In genomic region chr17:42683407-42684031, GRCh38 we compare ENCODE assay signal across 9 cellular contexts. TPM values are rescaled to one million over a fixed set of nuclear protein-coding genes. Genes with fewer than 3 reads are reported as not detected.
A peak's percentile ranks its signal among the peaks of the same experiment; 100 is the strongest.
DNase-seq lines count a peak whose midpoint lies in the region; ATAC-seq, FAIRE-seq and TF ChIP-seq lines count a peak whose summit lies in the region.
"Had no signal": no experiment of that assay in that cellular context is flagged by ENCODE, and none has a peak within 500 bp of the region (broad histone marks: within the 10 kb centered on the region; RNA-seq: fewer than 3 reads in every experiment).

No MANE protein-coding gene starts in this region.

- no peak overlapping the region for H2AFZ ChIP-seq in GM12878 (ENCODE audit: control insufficient read depth, low read depth, low read length)

- H3K27me3 ChIP-seq in GM12878 (replicated peaks in 1 of 2; ENCODE audit: control insufficient read depth in 2 of 2, insufficient read depth in 2 of 2, low read length in 1 of 2) (no peaks in the 10 kb centered on the region), stomach smooth muscle (ENCODE audit: control insufficient read depth in 1 of 2, insufficient read depth in 2 of 2, low read length in 2 of 2) (no peaks in the 10 kb centered on the region)

- no peak for ATAC-seq in activated CD4-positive, alpha-beta T cell treated with anti-CD3 and anti-CD28 coated beads for 36 hours
- ATAC-seq in GM12878, result peak; percentile 13
- ATAC-seq in HG03045 (IDR thresholded peaks at IDR 0.05; ENCODE audit: unreplicated experiment), result no peak
- no peak for ATAC-seq in GM19328 (IDR thresholded peaks at IDR 0.05; ENCODE audit: unreplicated experiment)

- H3K36me3 Mint-ChIP-seq in activated CD4-positive, alpha-beta T cell treated with anti-CD3 and anti-CD28 coated beads for 36 hours (ENCODE audit: low read depth), result peaks cover 4% of the 10 kb centered on the region

- no peak for TF ChIP-seq CTCF in GM12878 (IDR thresholded peaks at IDR 0.05 in 2 of 3, conservative IDR thresholded peaks at IDR 0.05 in 1 of 3; ENCODE audit: control insufficient read depth in 2 of 3, extremely low read depth in 1 of 3, insufficient read depth in 1 of 3, low read depth in 3 of 3, low read length in 3 of 3)

- RAD21 ChIA-PET in GM12878 (lab: Charles Lee; ENCODE audit: unreplicated experiment), result interaction anchor here (0.7 to 2.4 kb wide), 15 partner anchors 9 to 141 kb away, joined by 3 to 32 read pairs (median 6); partner anchors contain the start of genes BECN1, PSMC3IP and RAMP2

- no TSS peak for BruUV-seq in GM12878 (replicated peaks; lab: Mats Ljungman, UMichigan)

- SMC1A ChIA-PET in GM12878 (lab: Charles Lee; ENCODE audit: uncharacterized antibody, unreplicated experiment), result interaction anchor here (0.6 to 1.9 kb wide), 12 partner anchors 20 to 107 kb away, joined by 3 to 14 read pairs (median 6); partner anchors contain the start of genes PSMC3IP and RETREG3

- TF ChIP-seq POLR2A in GM12878 (IDR thresholded peaks at IDR 0.05; ENCODE audit: low read depth, low read length), result no peak; the same call in 1 of the 2 replicates

- no peaks in the 10 kb centered on the region for H4K20me1 ChIP-seq in GM12878 (ENCODE audit: control insufficient read depth, insufficient read depth)

- H3K9me3 ChIP-seq in GM12878 (replicated peaks; ENCODE audit: control insufficient read depth, insufficient read depth, low read length) (no peaks in the 10 kb centered on the region; the same call in 2 of the 3 replicates), stomach smooth muscle (ENCODE audit: control insufficient read depth in 2 of 2, low read length in 2 of 2) (no peaks in the 10 kb centered on the region)

- H3K36me3 ChIP-seq in GM12878 (ENCODE audit: control insufficient read depth in 2 of 2, insufficient read depth in 2 of 2, low read length in 1 of 2) (peaks cover 3 to 11% of the 10 kb centered on the region in 2 experiments; a peak in 3 of 4 replicates), stomach smooth muscle (ENCODE audit: control insufficient read depth in 2 of 2, insufficient read depth in 2 of 2, low read length in 2 of 2) (peaks cover 7 to 16% of the 10 kb centered on the region in 2 donors)

- H3K27ac ChIP-seq in GM12878 (ENCODE audit: control insufficient read depth, insufficient read depth), result peak overlapping the region; percentile 83
- H3K27ac ChIP-seq in stomach smooth muscle (ENCODE audit: low read length), result peak overlapping the region; percentile 79
- H3K27ac ChIP-seq: C4-2B had no signal

- POLR2A ChIA-PET in activated CD4-positive, alpha-beta T cell treated with anti-CD3 and anti-CD28 coated beads for 36 hours (lab: Charles Lee), result interaction anchor here (0.6 to 1.0 kb wide), 3 partner anchors 12 to 625 kb away, joined by 3 to 6 read pairs (median 3); no protein-coding TSS in a partner anchor
- POLR2A ChIA-PET in GM12878 (lab: Charles Lee), result interaction anchor here (0.9 to 2.0 kb wide), 16 partner anchors 9 to 116 kb away, joined by 3 to 12 read pairs (median 6); partner anchors contain the start of genes RETREG3 and TUBG1

- peak overlapping the region; percentile 22 for H3K4me3 Mint-ChIP-seq in activated CD4-positive, alpha-beta T cell treated with anti-CD3 and anti-CD28 coated beads for 36 hours

- CTCF ChIA-PET in activated CD4-positive, alpha-beta T cell treated with anti-CD3 and anti-CD28 coated beads for 36 hours (lab: Charles Lee), result interaction anchor here (0.6 to 1.8 kb wide), 9 partner anchors 9 to 246 kb away, joined by 3 to 9 read pairs (median 4); partner anchors contain the start of gene PSMC3IP
- CTCF ChIA-PET in GM12878 (lab: Yijun Ruan, JAX), result interaction anchor here (0.6 to 3.3 kb wide), 16 partner anchors 10 to 325 kb away, joined by 3 to 32 read pairs (median 4); partner anchors contain the start of genes BECN1, PSMC3IP and VPS25

- peaks cover 14% of the 10 kb centered on the region for H3K4me1 ChIP-seq in GM12878 (ENCODE audit: control insufficient read depth, insufficient read depth, low read length)
- peaks cover 49% of the 10 kb centered on the region for H3K4me1 ChIP-seq in stomach smooth muscle (ENCODE audit: control insufficient read depth, insufficient read depth, low read length)

- H3K9ac ChIP-seq in GM12878 (ENCODE audit: control insufficient read depth, insufficient read depth, low read length), result peak overlapping the region; percentile 84
- peak overlapping the region; percentile 50 to 75 for H3K9ac ChIP-seq in stomach smooth muscle (ENCODE audit: low read length in 2 of 2)

- H3K79me2 ChIP-seq in GM12878 (ENCODE audit: control insufficient read depth, insufficient read depth, low read length), result peaks cover 45% of the 10 kb centered on the region

- peak; percentile 36 for DNase-seq in activated CD4-positive, alpha-beta T cell treated with anti-CD3 and anti-CD28 coated beads for 36 hours
- DNase-seq in activated CD4-positive, alpha-beta T cell treated with anti-CD3 and anti-CD28 coated beads, Interleukin-2, amount 50 U/mL, for 4 hours, result no peak
- DNase-seq in GM12878 (ENCODE audit: low read depth, low spot score) (no peak), iPS-NIHi11 (ENCODE audit: low spot score) (peak; percentile 45), dedifferentiated amniotic fluid mesenchymal stem cell (ENCODE audit: extremely low spot score) (no peak)

- H3K27ac Mint-ChIP-seq in activated CD4-positive, alpha-beta T cell treated with anti-CD3 and anti-CD28 coated beads for 36 hours, result no peak overlapping the region

- in situ Hi-C loops in GM12878 (cut with MboI), result no loop called here

- H3K4me2 ChIP-seq in GM12878 (ENCODE audit: control insufficient read depth, insufficient read depth), result peak overlapping the region; percentile 91

- intact Hi-C loops in activated CD4-positive, alpha-beta T cell treated with anti-CD3 and anti-CD28 coated beads for 36 hours (cut with DNase I, micrococcal nuclease), result no loop called here
- intact Hi-C loops in GM12878 (cut with micrococcal nuclease; ENCODE audit: unreplicated experiment), result loop anchor here (5.0 kb wide), 1 partner anchor 79 kb away; the partner anchor contains the start of gene RAMP2

- no peak for TF ChIP-seq RAD21 in GM12878 (IDR thresholded peaks at IDR 0.05; ENCODE audit: insufficient read depth, low read depth, low read length)

- peaks cover 42% of the 10 kb centered on the region for H3K27me3 Mint-ChIP-seq in activated CD4-positive, alpha-beta T cell treated with anti-CD3 and anti-CD28 coated beads for 36 hours

- H3K4me3 ChIP-seq in GM12878 (peak overlapping the region; percentile 92), stomach smooth muscle (ENCODE audit: low read length in 2 of 2) (peak overlapping the region; percentile 72 to 77)

- TF ChIP-seq EP300 in GM12878 (IDR thresholded peaks at IDR 0.05; ENCODE audit: borderline replicate concordance in 1 of 2, control insufficient read depth in 1 of 2, low read depth in 2 of 2, low read length in 2 of 2), result no peak

- H3K9me3 Mint-ChIP-seq in activated CD4-positive, alpha-beta T cell treated with anti-CD3 and anti-CD28 coated beads for 36 hours (ENCODE audit: low read depth), result no peaks in the 10 kb centered on the region

- H3K4me1 Mint-ChIP-seq in activated CD4-positive, alpha-beta T cell treated with anti-CD3 and anti-CD28 coated beads for 36 hours, result peaks cover 39% of the 10 kb centered on the region

- FAIRE-seq in GM12878 (lab: Jason Lieb, UNC), result peak; percentile 23

- 76% methylated on average over 24 of the region's 25 CpGs for WGBS in GM12878 (ENCODE audit: insufficient coverage, insufficient replicate concordance, low lambda C conversion rate, missing lambda C conversion rate)

RNA-seq across cellular contexts. Expression of gene CNTNAP1, which starts 1.2 kb away (rescaled TPM):
- total RNA-seq in activated CD4-positive, alpha-beta T cell treated with anti-CD3 and anti-CD28 coated beads for 36 hours, result 1 to 10 TPM; 1.2 to 1.4 TPM
- 57.8 and 68.0 TPM in 2 replicates for total RNA-seq in GM12878 (2013; cell fraction: nucleolus; rRNA removed)
- total RNA-seq in GM12878 (2014; rRNA removed), result 11.1 and 12.9 TPM in 2 replicates
- 7.4 and 8.0 TPM in 2 replicates for total RNA-seq in GM12878 (2014; rRNA removed; fragmentation: Illumina TruSeq; extraction: Trizol)
- 26.0 and 29.9 TPM in 2 replicates for total RNA-seq in GM12878 (2021)
- polyA plus RNA-seq in GM12878 (2011; ENCODE audit: low read depth), result 10.6 TPM
- polyA plus RNA-seq in GM12878 (2011; rRNA removed), result 10.2 and 19.6 TPM in 2 replicates
- polyA plus RNA-seq in GM12878 (2011; cell fraction: cytosol; rRNA removed), result 26.2 and 27.3 TPM in 2 replicates
- 194 and 207 TPM in 2 replicates for polyA plus RNA-seq in GM12878 (2011; cell fraction: nucleus; rRNA removed)
- 22.3 and 24.4 TPM in 2 replicates for polyA plus RNA-seq in GM12878 (2012)
- 10.6 and 14.1 TPM in 2 replicates for polyA plus RNA-seq in GM12878 (2014; fragmentation: Illumina TruSeq; extraction: Trizol)
- 1 to 10 TPM in 1 of 2 experiments, under 1 TPM in 1; 0.95 to 1.9 TPM for polyA plus RNA-seq in GM12878 (2014; fragmentation: Nextera tagmentation; extraction: Ambion mirVana)
- 22.0 and 26.6 TPM in 2 replicates for polyA plus RNA-seq in GM12878 (2014; rRNA removed)
- polyA plus RNA-seq in GM12878 (2016; fragmentation: Nextera tagmentation; extraction: Ambion mirVana), result 1 to 10 TPM; 2.5 to 2.7 TPM
- 12.7 and 16.8 TPM in 2 replicates for polyA minus RNA-seq in GM12878 (2011; rRNA and poly(A)+ RNA removed)
- 11.6 and 12.4 TPM in 2 replicates for polyA minus RNA-seq in GM12878 (2011; cell fraction: cytosol; rRNA and poly(A)+ RNA removed)
- polyA minus RNA-seq in GM12878 (2011; cell fraction: nucleus; rRNA and poly(A)+ RNA removed), result 20.2 and 29.2 TPM in 2 replicates

RNA-seq across cellular contexts. Expression of gene CCR10, which starts 1.9 kb away (rescaled TPM):
- total RNA-seq in activated CD4-positive, alpha-beta T cell treated with anti-CD3 and anti-CD28 coated beads for 36 hours, result under 1 TPM; 0.18 to 0.37 TPM
- 7.4 TPM in 2 replicates for total RNA-seq in GM12878 (2013; cell fraction: nucleolus; rRNA removed)
- total RNA-seq in GM12878 (2014; rRNA removed), result 25.2 and 34.2 TPM in 2 replicates
- 1.7 and 2.3 TPM in 2 replicates for total RNA-seq in GM12878 (2014; rRNA removed; fragmentation: Illumina TruSeq; extraction: Trizol)
- 54.0 and 61.3 TPM in 2 replicates for total RNA-seq in GM12878 (2021)
- polyA plus RNA-seq in GM12878 (2011; ENCODE audit: low read depth), result 6.0 TPM
- polyA plus RNA-seq in GM12878 (2011; rRNA removed), result 1.7 and 2.6 TPM in 2 replicates
- polyA plus RNA-seq in GM12878 (2011; cell fraction: cytosol; rRNA removed), result 7.5 and 12.9 TPM in 2 replicates
- polyA plus RNA-seq in GM12878 (2011; cell fraction: nucleus; rRNA removed), result 18.7 and 23.8 TPM in 2 replicates
- 20.8 and 43.4 TPM in 2 replicates for polyA plus RNA-seq in GM12878 (2012)
- 0.22 and 0.82 TPM in 2 replicates for polyA plus RNA-seq in GM12878 (2014; fragmentation: Illumina TruSeq; extraction: Trizol)
- polyA plus RNA-seq in GM12878 (2014; fragmentation: Nextera tagmentation; extraction: Ambion mirVana), result under 1 TPM; 0.05 to 0.27 TPM
- 21.0 and 30.9 TPM in 2 replicates for polyA plus RNA-seq in GM12878 (2014; rRNA removed)
- 10 to 100 TPM; 60.3 to 63.6 TPM for polyA plus RNA-seq in GM12878 (2016; fragmentation: Nextera tagmentation; extraction: Ambion mirVana)
- 2.6 and 3.8 TPM in 2 replicates for polyA minus RNA-seq in GM12878 (2011; rRNA and poly(A)+ RNA removed)
- polyA minus RNA-seq in GM12878 (2011; cell fraction: cytosol; rRNA and poly(A)+ RNA removed), result 7.2 and 10.8 TPM in 2 replicates
- polyA minus RNA-seq in GM12878 (2011; cell fraction: nucleus; rRNA and poly(A)+ RNA removed), result 7.9 and 15.9 TPM in 2 replicates

RNA-seq across cellular contexts. Expression of gene PLEKHH3, which starts 6.7 kb away (rescaled TPM):
- total RNA-seq in activated CD4-positive, alpha-beta T cell treated with anti-CD3 and anti-CD28 coated beads for 36 hours, result under 1 TPM; 0.73 to 0.97 TPM
- total RNA-seq in GM12878 (2013; cell fraction: nucleolus; rRNA removed), result 39.3 and 53.5 TPM in 2 replicates
- 15.8 and 22.3 TPM in 2 replicates for total RNA-seq in GM12878 (2014; rRNA removed)
- 7.0 and 7.8 TPM in 2 replicates for total RNA-seq in GM12878 (2014; rRNA removed; fragmentation: Illumina TruSeq; extraction: Trizol)
- 35.5 and 38.0 TPM in 2 replicates for total RNA-seq in GM12878 (2021)
- polyA plus RNA-seq in GM12878 (2011; ENCODE audit: low read depth), result 6.9 TPM
- polyA plus RNA-seq in GM12878 (2011; rRNA removed), result 4.0 and 14.0 TPM in 2 replicates
- polyA plus RNA-seq in GM12878 (2011; cell fraction: cytosol; rRNA removed), result 18.7 and 28.9 TPM in 2 replicates
- 87.8 and 125 TPM in 2 replicates for polyA plus RNA-seq in GM12878 (2011; cell fraction: nucleus; rRNA removed)
- polyA plus RNA-seq in GM12878 (2012), result 26.0 and 33.7 TPM in 2 replicates
- 1.5 and 3.9 TPM in 2 replicates for polyA plus RNA-seq in GM12878 (2014; fragmentation: Illumina TruSeq; extraction: Trizol)
- polyA plus RNA-seq in GM12878 (2014; fragmentation: Nextera tagmentation; extraction: Ambion mirVana), result 1 to 10 TPM in 1 of 2 experiments, under 1 TPM in 1; 0.31 to 2.1 TPM
- polyA plus RNA-seq in GM12878 (2014; rRNA removed), result 29.5 and 31.3 TPM in 2 replicates
- polyA plus RNA-seq in GM12878 (2016; fragmentation: Nextera tagmentation; extraction: Ambion mirVana), result 10 to 100 TPM; 10.3 to 11.8 TPM
- polyA minus RNA-seq in GM12878 (2011; rRNA and poly(A)+ RNA removed), result 4.8 and 17.2 TPM in 2 replicates
- 17.5 and 20.7 TPM in 2 replicates for polyA minus RNA-seq in GM12878 (2011; cell fraction: cytosol; rRNA and poly(A)+ RNA removed)
- 15.4 and 25.4 TPM in 2 replicates for polyA minus RNA-seq in GM12878 (2011; cell fraction: nucleus; rRNA and poly(A)+ RNA removed)

RNA-seq across cellular contexts. Expression of gene TUBG2, which starts 24.4 kb away (rescaled TPM):
- total RNA-seq in activated CD4-positive, alpha-beta T cell treated with anti-CD3 and anti-CD28 coated beads for 36 hours, result 1 to 10 TPM; 9.0 to 9.2 TPM
- total RNA-seq in GM12878 (2013; cell fraction: nucleolus; rRNA removed), result 44.1 and 46.6 TPM in 2 replicates
- total RNA-seq in GM12878 (2014; rRNA removed) (6.0 and 6.8 TPM in 2 replicates), GM12878 (2014; rRNA removed; fragmentation: Illumina TruSeq; extraction: Trizol) (3.8 and 4.7 TPM in 2 replicates), GM12878 (2021) (7.7 and 9.1 TPM in 2 replicates)
- polyA plus RNA-seq in GM12878 (2011; ENCODE audit: low read depth), result 8.9 TPM
- polyA plus RNA-seq in GM12878 (2011; rRNA removed) (12.4 and 14.4 TPM in 2 replicates), GM12878 (2014; fragmentation: Illumina TruSeq; extraction: Trizol) (5.8 and 8.8 TPM in 2 replicates), GM12878 (2014; fragmentation: Nextera tagmentation; extraction: Ambion mirVana) (1 to 10 TPM; 1.2 to 1.8 TPM), GM12878 (2014; rRNA removed) (11.3 and 12.5 TPM in 2 replicates), GM12878 (2016; fragmentation: Nextera tagmentation; extraction: Ambion mirVana) (10 to 100 TPM; 11.3 to 11.9 TPM)
- 17.1 and 21.5 TPM in 2 replicates for polyA plus RNA-seq in GM12878 (2011; cell fraction: cytosol; rRNA removed)
- polyA plus RNA-seq in GM12878 (2011; cell fraction: nucleus; rRNA removed), result 71.5 and 76.2 TPM in 2 replicates
- 15.4 and 17.1 TPM in 2 replicates for polyA plus RNA-seq in GM12878 (2012)
- polyA minus RNA-seq in GM12878 (2011; rRNA and poly(A)+ RNA removed), result 5.3 and 8.6 TPM in 2 replicates
- polyA minus RNA-seq in GM12878 (2011; cell fraction: cytosol; rRNA and poly(A)+ RNA removed), result 2.8 and 4.8 TPM in 2 replicates
- polyA minus RNA-seq in GM12878 (2011; cell fraction: nucleus; rRNA and poly(A)+ RNA removed), result 14.5 and 16.8 TPM in 2 replicates

Comparison
In these comparisons a context has a peak if more than half of its experiments do, and no peak if none do; other contexts are left out.
1. DNase-seq: peak in activated CD4-positive, alpha-beta T cell treated with anti-CD3 and anti-CD28 coated beads for 36 hours (single experiment) and iPS-NIHi11 (single experiment); none in activated CD4-positive, alpha-beta T cell treated with anti-CD3 and anti-CD28 coated beads, Interleukin-2, amount 50 U/mL, for 4 hours (0 of 2), GM12878 (single experiment) and dedifferentiated amniotic fluid mesenchymal stem cell (single experiment).
2. RNA of gene PLEKHH3, which starts 6.7 kb away (total RNA-seq): 7.0 to 53.5 TPM in GM12878; 0.73 to 0.97 TPM in activated CD4-positive, alpha-beta T cell treated with anti-CD3 and anti-CD28 coated beads for 36 hours; every median in the first group is over 4 times any median in the second.